Comparison of ENCODE assay signal across 9 cellular contexts in the genomic region with DNA sequence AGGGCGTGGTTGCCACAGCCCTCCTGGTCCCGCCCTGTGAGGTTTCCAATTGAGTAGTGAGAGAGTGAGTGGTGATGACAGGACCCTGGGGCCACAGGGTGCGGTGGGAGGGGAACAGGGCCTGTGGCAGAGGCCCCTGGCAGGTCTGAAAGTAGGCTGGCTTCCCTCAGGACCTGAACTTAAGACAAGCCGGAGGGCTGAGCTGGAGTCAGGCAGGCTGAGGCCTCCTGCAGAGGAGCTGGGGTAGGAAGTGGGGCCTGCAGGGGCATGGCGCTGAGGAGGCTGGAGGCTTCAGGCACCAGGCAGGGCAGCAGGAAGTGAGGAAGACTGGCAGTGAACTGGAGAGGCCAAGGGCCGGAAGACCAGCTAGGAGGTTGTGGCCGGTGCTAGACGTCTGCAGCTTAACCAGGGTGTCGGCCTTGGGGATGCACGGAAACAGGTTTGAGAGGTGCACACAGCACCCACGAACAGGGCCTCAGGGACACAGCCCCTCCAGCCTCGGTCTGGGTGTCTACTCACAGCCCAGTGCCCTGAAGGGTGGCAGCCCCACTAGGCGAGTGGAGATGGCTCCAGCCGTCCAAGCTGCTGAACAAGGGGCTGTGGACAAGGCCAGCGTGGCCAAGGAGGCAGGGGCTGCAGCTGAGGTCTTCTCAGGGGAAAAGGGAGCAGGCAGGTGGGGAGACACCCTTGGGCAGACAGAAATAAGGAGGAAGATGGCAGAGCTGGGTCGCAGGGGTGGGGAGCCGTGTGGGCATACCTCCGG. TPM values are rescaled to one million over a fixed set of nuclear protein-coding genes. Genes with fewer than 3 reads are reported as not detected.
DNase-seq lines count a peak whose midpoint lies in the region; ATAC-seq, FAIRE-seq and TF ChIP-seq lines count a peak whose summit lies in the region.
"Had no signal": no experiment of that assay in that cellular context is flagged by ENCODE, and none has a peak within 500 bp of the region (broad histone marks: within the 10 kb centered on the region; RNA-seq: fewer than 3 reads in every experiment).

No MANE protein-coding gene starts in this region.

- intact Hi-C loops in natural killer cell (cut with micrococcal nuclease), result loop anchor here (2.0 to 5.0 kb wide), 2 partner anchors 43 to 57 kb away; a partner anchor contains a TSS

- peaks cover 49% of the 10 kb centered on the region for H3K4me1 Mint-ChIP-seq in activated T-cell treated with anti-CD3 and anti-CD28 coated beads, Interleukin-2, amount 50 U/mL, for 72 hours (ENCODE audit: low read depth)
- H3K4me1 Mint-ChIP-seq in natural killer cell (peaks cover 49 to 68% of the 10 kb centered on the region in 2 donors), type B pancreatic cell (ENCODE audit: unreplicated experiment) (peaks cover 8% of the 10 kb centered on the region)

- H3K27ac Mint-ChIP-seq in activated T-cell treated with anti-CD3 and anti-CD28 coated beads, Interleukin-2, amount 50 U/mL, for 72 hours, result peak overlapping the region; percentile 76
- H3K27ac Mint-ChIP-seq in natural killer cell (peak overlapping the region; percentile 88 to 96), type B pancreatic cell (peak overlapping the region; percentile 71)

- FAIRE-seq in RCC 7860 (lab: Jason Lieb, UNC), result no peak

- peak overlapping the region; percentile 86 to 90 for H3K4me3 Mint-ChIP-seq in activated T-cell treated with anti-CD3 and anti-CD28 coated beads, Interleukin-2, amount 50 U/mL, for 72 hours
- peak overlapping the region; percentile 82 for H3K4me3 Mint-ChIP-seq in natural killer cell
- H3K4me3 Mint-ChIP-seq in type B pancreatic cell, result no peak overlapping the region

- ATAC-seq in activated T-cell treated with anti-CD3 and anti-CD28 coated beads, Interleukin-2, amount 50 U/mL, for 72 hours (replicated peaks in 1 of 2), result peak; percentile 93 to 95
- peak; percentile 20 to 69 (median 52) for ATAC-seq in natural killer cell
- ATAC-seq in HG03135 (IDR thresholded peaks at IDR 0.05; ENCODE audit: unreplicated experiment), result no peak

- H3K27me3 Mint-ChIP-seq in activated T-cell treated with anti-CD3 and anti-CD28 coated beads, Interleukin-2, amount 50 U/mL, for 72 hours (ENCODE audit: low read depth), result no peaks in the 10 kb centered on the region
- H3K27me3 Mint-ChIP-seq in natural killer cell (ENCODE audit: low read depth in 2 of 2), result no peaks in the 10 kb centered on the region
- H3K27me3 Mint-ChIP-seq in type B pancreatic cell, result no peaks in the 10 kb centered on the region

- TF ChIP-seq CTCF in natural killer cell (IDR thresholded peaks at IDR 0.05) (no peak), type B pancreatic cell (conservative IDR thresholded peaks at IDR 0.05) (no peak)

- H3K9me3 Mint-ChIP-seq in activated T-cell treated with anti-CD3 and anti-CD28 coated beads, Interleukin-2, amount 50 U/mL, for 72 hours, result no peaks in the 10 kb centered on the region
- H3K9me3 Mint-ChIP-seq in natural killer cell (no peaks in the 10 kb centered on the region), type B pancreatic cell (no peaks in the 10 kb centered on the region)

- peaks cover 0 to 1% of the 10 kb centered on the region in 2 donors for H3K36me3 Mint-ChIP-seq in activated T-cell treated with anti-CD3 and anti-CD28 coated beads, Interleukin-2, amount 50 U/mL, for 72 hours (ENCODE audit: insufficient read depth in 2 of 2)
- H3K36me3 Mint-ChIP-seq in natural killer cell (no peaks in the 10 kb centered on the region), type B pancreatic cell (no peaks in the 10 kb centered on the region)

- DNase-seq in activated naive CD4-positive, alpha-beta T cell treated with Interleukin-2 at 50 U/mL for 16 hours, result peak; percentile 77
- no peak for DNase-seq in activated naive CD4-positive, alpha-beta T cell (lab: John Stamatoyannopoulos, UW)
- DNase-seq in activated T-cell treated with anti-CD3 and anti-CD28 coated beads, Interleukin-2, amount 50 U/mL, for 72 hours, result peak; percentile 79 to 81
- DNase-seq in natural killer cell (no peak), type B pancreatic cell (ENCODE audit: extremely low spot score, unreplicated experiment) (no peak), NCI-H128 (lab: John Stamatoyannopoulos, UW; ENCODE audit: unreplicated experiment) (no peak), RCC 7860 (ENCODE audit: low spot score) (no peak)
- DNase-seq: NCI-H774 had no signal

RNA-seq across cellular contexts. Expression of a gene that starts 17.8 kb away (rescaled TPM):
- total RNA-seq in activated T-cell treated with anti-CD3 and anti-CD28 coated beads, Interleukin-2, amount 50 U/mL, for 72 hours, result 10 to 100 TPM; 62.6 to 65.3 TPM
- total RNA-seq in natural killer cell (10 to 100 TPM; 46.4 to 60.1 (median 46.4) TPM), type B pancreatic cell (ENCODE audit: low replicate concordance) (48.4 and 51.3 TPM in 2 replicates)

RNA-seq across cellular contexts. Expression of a gene that starts 41.4 kb away (rescaled TPM):
- total RNA-seq in activated T-cell treated with anti-CD3 and anti-CD28 coated beads, Interleukin-2, amount 50 U/mL, for 72 hours, result 10 to 100 TPM; 21.3 to 21.5 TPM
- 10 to 100 TPM; 53.0 to 81.8 (median 53.8) TPM for total RNA-seq in natural killer cell
- 6.3 and 16.9 TPM in 2 replicates for total RNA-seq in type B pancreatic cell (ENCODE audit: low replicate concordance)

Comparison
In these comparisons a context has a peak if more than half of its experiments do, and no peak if none do; other contexts are left out.
1. DNase-seq: peak in activated naive CD4-positive, alpha-beta T cell treated with Interleukin-2 at 50 U/mL for 16 hours (single experiment) and activated T-cell treated with anti-CD3 and anti-CD28 coated beads, Interleukin-2, amount 50 U/mL, for 72 hours (2 of 2); none in activated naive CD4-positive, alpha-beta T cell (0 of 4), natural killer cell (single experiment), type B pancreatic cell (single experiment), NCI-H128 (single experiment) and RCC 7860 (single experiment).
2. Peak in every context shown above with its lines, with median percentiles within 50 percentile points of each other: H3K27ac Mint-ChIP-seq.